Comparison of ENCODE assay signal across 24 cellular contexts in the genomic region with DNA sequence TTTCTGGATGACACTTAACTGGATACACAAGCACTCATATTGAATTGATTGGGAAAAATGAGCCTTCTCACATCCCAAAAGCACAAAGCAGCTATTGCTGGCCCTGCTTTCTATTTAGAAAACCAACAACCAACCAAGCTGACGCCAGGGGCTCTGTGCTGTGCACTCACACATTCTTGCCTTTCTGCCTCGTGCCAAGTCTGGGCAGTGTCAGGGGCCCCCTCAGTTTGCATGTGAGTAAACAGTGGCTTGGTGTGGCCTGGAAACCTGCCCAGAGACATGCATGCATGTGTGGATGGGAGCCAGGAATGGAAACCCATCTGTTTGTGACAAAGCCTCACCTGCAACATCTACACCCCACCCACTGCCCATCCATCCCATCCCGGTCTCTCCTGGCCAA. TPM values are rescaled to one million over a fixed set of nuclear protein-coding genes. Genes with fewer than 3 reads are reported as not detected.
DNase-seq lines count a peak whose midpoint lies in the region; ATAC-seq and TF ChIP-seq lines count a peak whose summit lies in the region.
"Had no signal": no experiment of that assay in that cellular context is flagged by ENCODE, and none has a peak within 500 bp of the region (broad histone marks: within the 10 kb centered on the region; RNA-seq: fewer than 3 reads in every experiment).

No MANE protein-coding gene starts in this region.

- no peaks in the 10 kb centered on the region; the same call in 1 of the 2 replicates for H4K20me1 ChIP-seq in IMR-90 (ENCODE audit: insufficient read depth, low read length)

- no peak overlapping the region for H2BK20ac ChIP-seq in IMR-90 (ENCODE audit: low read depth, low read length)

- no CpG with 5 or more reads among the region's 3 CpGs for WGBS in IMR-90 (ENCODE audit: extremely low coverage in 2 of 2, insufficient read length in 1 of 2), 2 experiments

- H3K4me3 ChIP-seq in AG10803 (ENCODE audit: low read length): no peak overlapping the region
- no peak overlapping the region for H3K4me3 ChIP-seq in IMR-90 (ENCODE audit: insufficient read depth, low read depth, low read length)
- H3K4me3 ChIP-seq in BE2C (ENCODE audit: low read depth, low read length): no peak overlapping the region
- H3K4me3 ChIP-seq: adrenal gland, cardiac muscle cell, ovary, Peyer's patch, right lobe of liver had no signal

- no peak overlapping the region for H3K4me2 ChIP-seq in IMR-90 (ENCODE audit: low read depth, low read length)
- H3K4me2 ChIP-seq: SK-N-SH had no signal

- intact Hi-C loops in IMR-90 (cut with micrococcal nuclease): no loop called here

- no peak for TF ChIP-seq POLR2A in IMR-90 (IDR thresholded peaks at IDR 0.05; ENCODE audit: low read depth, low read length)

- peaks cover 9% of the 10 kb centered on the region; the same call in 1 of the 2 replicates for H3K9me1 ChIP-seq in IMR-90 (ENCODE audit: insufficient read depth, low read length)

- TF ChIP-seq CTCF in AG10803 (conservative IDR thresholded peaks at IDR 0.05; ENCODE audit: low read length) (no peak), IMR-90 (conservative IDR thresholded peaks at IDR 0.05; ENCODE audit: low read depth, low read length) (no peak), GM13976 (IDR thresholded peaks at IDR 0.05; ENCODE audit: borderline replicate concordance, control extremely low read depth, extremely low read depth, insufficient read depth, missing control alignments) (no peak), BE2C (IDR thresholded peaks at IDR 0.05; ENCODE audit: low read depth, low read length) (no peak)

- no peak overlapping the region for H3K23ac ChIP-seq in IMR-90 (ENCODE audit: low read depth, low read length)

- no peak overlapping the region for H3K56ac ChIP-seq in IMR-90 (ENCODE audit: extremely low read depth, insufficient read depth, low read length)

- peak; percentile 70 for ATAC-seq in IMR-90 (ENCODE audit: low read depth)
- ATAC-seq in stimulated activated naive CD8-positive, alpha-beta T cell treated with anti-CD3 and anti-CD28 coated beads, Interleukin-15, Interleukin-2, amounts not matched to agents 100 U/mL and 50 U/mL, for 24 hours: no peak
- ATAC-seq: left colon, natural killer cell, right lobe of liver had no signal

- no peak overlapping the region for H2AFZ ChIP-seq in IMR-90 (replicated peaks; ENCODE audit: low read length, poor library complexity)

- POLR2A ChIA-PET in IMR-90 (lab: Charles Lee; ENCODE audit: unreplicated experiment): no interaction called here

- in situ Hi-C loops in IMR-90 (cut with MboI; ENCODE audit: low sequenced_read_pairs): no loop called here
- in situ Hi-C loops in GM13976 (cut with MboI; ENCODE audit: low sequenced_read_pairs, unreplicated experiment): no loop called here

- no peak overlapping the region for H4K5ac ChIP-seq in IMR-90 (ENCODE audit: low read depth, low read length)

- H3K9ac ChIP-seq in IMR-90 (ENCODE audit: low read depth, low read length): no peak overlapping the region
- H3K9ac ChIP-seq: SK-N-SH had no signal

- H2AK9ac ChIP-seq in IMR-90 (replicated peaks; ENCODE audit: low read depth, low read length, poor library complexity): no peak overlapping the region

- TF ChIP-seq RAD21 in IMR-90 (IDR thresholded peaks at IDR 0.05; ENCODE audit: low read length): no peak

- no peak overlapping the region for H4K8ac ChIP-seq in IMR-90 (ENCODE audit: low read depth in 2 of 2, low read length in 2 of 2)

- no peak overlapping the region for H3K4ac ChIP-seq in IMR-90 (ENCODE audit: low read depth, low read length)

- BruUV-seq in IMR-90 (replicated peaks; lab: Mats Ljungman, UMichigan): no TSS peak

- DNase-seq in AG10803 (ENCODE audit: low read depth) (peak; percentile 30), IMR-90 (peak; percentile 27), NCI-H526 treated with DMSO at 0.1 percent for 48 hours (lab: John Stamatoyannopoulos, UW) (peak; percentile 90), fibroblast of gingiva (ENCODE audit: low read depth) (peak; percentile 33), GM13976 (ENCODE audit: low spot score) (no peak), BE2C (no peak), A172 (ENCODE audit: low spot score) (no peak)
- DNase-seq in stimulated activated naive CD8-positive, alpha-beta T cell treated with anti-CD3 and anti-CD28 coated beads, Interleukin-15, Interleukin-2, amounts not matched to agents 100 U/mL and 50 U/mL, for 24 hours: no peak
- DNase-seq: activated CD8-positive, alpha-beta memory T cell treated with anti-CD3 and anti-CD28 coated beads, Interleukin-2, amount 50 U/mL, for 48 hours; activated gamma-delta T cell; adrenal gland; CD4-positive, alpha-beta memory T cell; DND-41; erythroblast; left colon; natural killer cell; NCI-H1417; ovary; Peyer's patch; right lobe of liver; SK-N-SH; stimulated activated CD4-positive, alpha-beta T cell treated with anti-CD3 and anti-CD28 coated beads, Interleukin-15, amount 100 ng/mL, for 24 hours; WERI-Rb-1 had no signal

- H2AK5ac ChIP-seq in IMR-90 (ENCODE audit: low read depth, low read length): no peak overlapping the region

- dilution Hi-C loops in IMR-90 (cut with HindIII; ENCODE audit: low sequenced_read_pairs, unreplicated experiment): no loop called here

- H3K27ac ChIP-seq in IMR-90 (ENCODE audit: insufficient read depth, low read length): peak overlapping the region; percentile 8; the same call in 1 of the 2 replicates
- H3K27ac ChIP-seq: adrenal gland, cardiac muscle cell, ovary, Peyer's patch, right lobe of liver had no signal

- CTCF ChIA-PET in IMR-90 (lab: Yijun Ruan, JAX): no interaction called here

- no peak overlapping the region for H2BK5ac ChIP-seq in IMR-90 (ENCODE audit: low read depth, low read length, poor library complexity, severe bottlenecking)

- H3K27me3 ChIP-seq in IMR-90 (ENCODE audit: control insufficient read depth, insufficient read depth, low read length): no peaks in the 10 kb centered on the region
- no peaks in the 10 kb centered on the region for H3K27me3 ChIP-seq in BE2C
- H3K27me3 ChIP-seq: adrenal gland, cardiac muscle cell, ovary, Peyer's patch, right lobe of liver had no signal

- H3K36me3 ChIP-seq in IMR-90 (ENCODE audit: control insufficient read depth, insufficient read depth, low read length) (peaks cover 66% of the 10 kb centered on the region), BE2C (peaks cover 51% of the 10 kb centered on the region)
- H3K36me3 ChIP-seq: ovary had no signal

- H3K4me1 ChIP-seq in IMR-90 (ENCODE audit: control insufficient read depth, insufficient read depth, low read length) (peaks cover 6% of the 10 kb centered on the region; the same call in 1 of the 2 replicates), BE2C (no peaks in the 10 kb centered on the region)
- H3K4me1 ChIP-seq: adrenal gland, Peyer's patch, right lobe of liver had no signal

- no peak overlapping the region for H3K14ac ChIP-seq in IMR-90 (replicated peaks; ENCODE audit: low read depth, low read length)

- H3K79me1 ChIP-seq in IMR-90 (ENCODE audit: low read depth in 1 of 2, low read length in 2 of 2): peaks cover 7 to 28% of the 10 kb centered on the region in 2 experiments

- no peak overlapping the region for H2BK120ac ChIP-seq in IMR-90 (ENCODE audit: low read depth, low read length)

- H3K18ac ChIP-seq in IMR-90 (ENCODE audit: low read depth, low read length): no peak overlapping the region

- H2BK15ac ChIP-seq in IMR-90 (ENCODE audit: low read depth, low read length): no peak overlapping the region

- no peak overlapping the region for H4K91ac ChIP-seq in IMR-90 (ENCODE audit: insufficient read depth, low read depth, low read length)

- H3K9me3 ChIP-seq in IMR-90 (ENCODE audit: control insufficient read depth, insufficient read depth, low read length) (no peaks in the 10 kb centered on the region), BE2C (no peaks in the 10 kb centered on the region)
- H3K9me3 ChIP-seq: adrenal gland, ovary, Peyer's patch, right lobe of liver, SK-N-SH had no signal

TF ChIP-seq in IMR-90, 13 proteins besides CTCF, POLR2A, EP300 and RAD21:
- TF ChIP-seq MAFK (IDR thresholded peaks at IDR 0.05; ENCODE audit: low read depth, low read length): no peak
- TF ChIP-seq FOS (IDR thresholded peaks at IDR 0.05; ENCODE audit: low read depth, low read length): no peak
- peak; percentile 62 for TF ChIP-seq BHLHE40 (IDR thresholded peaks at IDR 0.05; ENCODE audit: low read depth, low read length)
- no peak for TF ChIP-seq RCOR1 (IDR thresholded peaks at IDR 0.05; ENCODE audit: insufficient replicate concordance, low read length)

RNA-seq across cellular contexts. Expression of a gene that starts 20.3 kb away (rescaled TPM):
- total RNA-seq in IMR-90 (2012; rRNA removed): 9.1 and 12.2 TPM in 2 replicates
- polyA plus RNA-seq in IMR-90 (2012; rRNA removed): 20.7 and 26.6 TPM in 2 replicates
- 17.9 and 19.8 TPM in 2 replicates for polyA plus RNA-seq in IMR-90 (2012; cell fraction: cytosol; rRNA removed)
- 32.6 and 84.0 TPM in 2 replicates for polyA plus RNA-seq in IMR-90 (2012; cell fraction: nucleus; rRNA removed; ENCODE audit: low replicate concordance)
- 6.6 TPM for polyA plus RNA-seq in BE2C (2012; ENCODE audit: insufficient read depth, insufficient read length, low read depth)
- total RNA-seq in A172 (2014; rRNA removed; shearing (Covaris generic)): 19.4 and 27.7 TPM in 2 replicates

RNA-seq across cellular contexts. Expression of a gene that starts 22.2 kb away (rescaled TPM):
- total RNA-seq in IMR-90 (2012; rRNA removed): 258 and 263 TPM in 2 replicates
- 290 and 321 TPM in 2 replicates for polyA plus RNA-seq in IMR-90 (2012; rRNA removed)
- 217 and 243 TPM in 2 replicates for polyA plus RNA-seq in IMR-90 (2012; cell fraction: cytosol; rRNA removed)
- polyA plus RNA-seq in IMR-90 (2012; cell fraction: nucleus; rRNA removed; ENCODE audit: low replicate concordance): 740 and 1,400 TPM in 2 replicates
- 98.2 TPM for polyA plus RNA-seq in BE2C (2012; ENCODE audit: insufficient read depth, insufficient read length, low read depth)
- total RNA-seq in A172 (2014; rRNA removed; shearing (Covaris generic)): 369 and 474 TPM in 2 replicates

RNA-seq across cellular contexts. Expression of a gene that starts 34.0 kb away (rescaled TPM):
- 21.3 and 25.6 TPM in 2 replicates for total RNA-seq in IMR-90 (2012; rRNA removed)
- 12.4 and 13.4 TPM in 2 replicates for polyA plus RNA-seq in IMR-90 (2012; rRNA removed)
- 6.9 and 11.3 TPM in 2 replicates for polyA plus RNA-seq in IMR-90 (2012; cell fraction: cytosol; rRNA removed)
- polyA plus RNA-seq in IMR-90 (2012; cell fraction: nucleus; rRNA removed; ENCODE audit: low replicate concordance): 27.6 and 28.4 TPM in 2 replicates
- polyA plus RNA-seq in BE2C (2012; ENCODE audit: insufficient read depth, insufficient read length, low read depth): 14.1 TPM
- total RNA-seq in A172 (2014; rRNA removed; shearing (Covaris generic)): 39.2 and 52.7 TPM in 2 replicates

RNA-seq across cellular contexts. Expression of a gene that starts 34.3 kb away (rescaled TPM):
- total RNA-seq in IMR-90 (2012; rRNA removed): 10.6 and 10.9 TPM in 2 replicates
- 7.1 and 7.2 TPM in 2 replicates for polyA plus RNA-seq in IMR-90 (2012; rRNA removed)
- 2.8 and 3.8 TPM in 2 replicates for polyA plus RNA-seq in IMR-90 (2012; cell fraction: cytosol; rRNA removed)
- polyA plus RNA-seq in IMR-90 (2012; cell fraction: nucleus; rRNA removed; ENCODE audit: low replicate concordance): 6.9 and 10.3 TPM in 2 replicates
- 7.1 TPM for polyA plus RNA-seq in BE2C (2012; ENCODE audit: insufficient read depth, insufficient read length, low read depth)
- total RNA-seq in A172 (2014; rRNA removed; shearing (Covaris generic)): 10.4 and 11.9 TPM in 2 replicates

RNA-seq across cellular contexts. Expression of a gene that starts 55.3 kb away (rescaled TPM):
- total RNA-seq in IMR-90 (2012; rRNA removed): 34.2 and 40.1 TPM in 2 replicates
- 52.9 and 57.9 TPM in 2 replicates for polyA plus RNA-seq in IMR-90 (2012; rRNA removed)
- polyA plus RNA-seq in IMR-90 (2012; cell fraction: cytosol; rRNA removed): 29.8 and 72.4 TPM in 2 replicates
- polyA plus RNA-seq in IMR-90 (2012; cell fraction: nucleus; rRNA removed; ENCODE audit: low replicate concordance): 53.9 and 145 TPM in 2 replicates
- 16.0 TPM for polyA plus RNA-seq in BE2C (2012; ENCODE audit: insufficient read depth, insufficient read length, low read depth)
- 41.7 and 47.2 TPM in 2 replicates for total RNA-seq in A172 (2014; rRNA removed; shearing (Covaris generic))

Comparison
In these comparisons a context has a peak if more than half of its experiments do, and no peak if none do; other contexts are left out.
1. DNase-seq: peak in AG10803 (single experiment), IMR-90 (single experiment), NCI-H526 treated with DMSO at 0.1 percent for 48 hours (single experiment) and fibroblast of gingiva (single experiment); none in stimulated activated naive CD8-positive, alpha-beta T cell treated with anti-CD3 and anti-CD28 coated beads, Interleukin-15, Interleukin-2, amounts not matched to agents 100 U/mL and 50 U/mL, for 24 hours (single experiment), GM13976 (single experiment), BE2C (single experiment) and A172 (single experiment).